8 cellular contexts compared by ENCODE assay signal in the genomic region with DNA sequence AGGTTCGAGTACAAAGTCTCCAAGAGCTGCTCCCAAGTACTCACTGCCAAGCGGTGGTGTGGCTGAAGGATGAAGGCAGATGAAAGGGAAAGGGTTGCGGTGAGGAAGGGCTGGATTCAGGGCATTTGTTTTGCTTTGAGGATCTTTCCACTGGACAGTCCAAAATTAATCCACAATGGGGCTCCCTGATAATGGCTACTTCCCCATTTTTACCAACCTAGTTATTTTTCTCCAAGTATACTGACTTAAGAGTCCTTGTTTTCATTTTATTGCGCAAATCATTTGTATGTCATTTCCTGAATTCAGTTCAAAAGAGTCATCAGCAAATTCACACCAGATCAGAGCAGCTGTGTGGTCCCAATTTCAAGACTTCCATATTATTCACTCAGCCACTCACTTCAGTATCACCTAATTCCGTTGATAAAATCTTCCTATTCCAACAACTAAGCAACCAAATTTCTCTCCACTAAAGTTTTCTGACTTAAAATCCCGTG. TPM values are rescaled to one million over a fixed set of nuclear protein-coding genes. Genes with fewer than 3 reads are reported as not detected.
DNase-seq lines count a peak whose midpoint lies in the region; ATAC-seq and TF ChIP-seq lines count a peak whose summit lies in the region.

No MANE protein-coding gene starts in this region.

- no peaks in the 10 kb centered on the region for H3K9me3 ChIP-seq in tibial nerve

- H3K36me3 ChIP-seq in brain microvascular endothelial cell (replicated peaks) (no peaks in the 10 kb centered on the region), tibial nerve (no peaks in the 10 kb centered on the region)

- TF ChIP-seq CTCF in AG10803 (conservative IDR thresholded peaks at IDR 0.05; ENCODE audit: low read length) (no peak), brain microvascular endothelial cell (IDR thresholded peaks at IDR 0.05; ENCODE audit: low read depth, low read length, missing control alignments) (no peak), tibial nerve (IDR thresholded peaks at IDR 0.05) (no peak)

- TF ChIP-seq POLR2A in tibial nerve (IDR thresholded peaks at IDR 0.05): no peak

- H3K4me3 ChIP-seq in AG10803 (ENCODE audit: low read length) (peak overlapping the region; percentile 81), brain microvascular endothelial cell (ENCODE audit: low read depth, low read length) (peak overlapping the region; percentile 81), tibial nerve (peak overlapping the region; percentile 23 to 81 (median 74))

- peak; percentile 80 for DNase-seq in AG10803 (ENCODE audit: low read depth)
- peak; percentile 60 for DNase-seq in LHCN-M2 (ENCODE audit: low read depth)
- no peak for DNase-seq in brain microvascular endothelial cell
- DNase-seq in left lobe of liver (ENCODE audit: low spot score): no peak
- no peak for DNase-seq in tibial nerve (ENCODE audit: low spot score in 2 of 2)
- DNase-seq in DMS114 treated with DMSO at 0.1 percent for 48 hours (lab: John Stamatoyannopoulos, UW; ENCODE audit: unreplicated experiment): no peak
- no peak for DNase-seq in stimulated activated CD4-positive, alpha-beta T cell treated with anti-CD3 and anti-CD28 coated beads, Interleukin-2, amount 100 ng/mL, for 48 hours
- DNase-seq in NK-92 (lab: John Stamatoyannopoulos, UW; ENCODE audit: unreplicated experiment): no peak

- WGBS in tibial nerve, 2 donors: 52 to 60% methylated on average over 6 of the region's 6 CpGs

- H3K4me1 ChIP-seq in tibial nerve: peaks cover 0 to 45% (median 13%) of the 10 kb centered on the region in 4 donors

- peak in 1 of 2 donors; percentile 52 for TF ChIP-seq EP300 in tibial nerve (IDR thresholded peaks at IDR 0.05)

- peak; percentile 49 for ATAC-seq in left lobe of liver

- in situ Hi-C loops in brain microvascular endothelial cell (cut with HindIII; ENCODE audit: low pct_ligation_motif_present, low sequenced_read_pairs): no loop called here

- no peaks in the 10 kb centered on the region for H3K27me3 ChIP-seq in brain microvascular endothelial cell (replicated peaks)
- H3K27me3 ChIP-seq in tibial nerve: no peaks in the 10 kb centered on the region

- H3K27ac ChIP-seq in brain microvascular endothelial cell (peak overlapping the region; percentile 45), tibial nerve (peak overlapping the region; percentile 84 to 90 (median 88))

RNA-seq across cellular contexts. Expression of gene SESTD1, which starts 0.5 kb away (rescaled TPM):
- 5.5 and 8.8 TPM in 2 replicates for total RNA-seq in LHCN-M2 (2014; rRNA removed)
- polyA plus RNA-seq in LHCN-M2 (2012): 12.9 TPM
- 16.7 TPM for total RNA-seq in left lobe of liver
- total RNA-seq in tibial nerve: 10 to 100 TPM; 62.1 to 82.4 (median 73.1) TPM

Comparison
In these comparisons a context has a peak if more than half of its experiments do, and no peak if none do; other contexts are left out.
1. DNase-seq: peak in AG10803 (single experiment) and LHCN-M2 (single experiment); none in brain microvascular endothelial cell (single experiment), left lobe of liver (single experiment), tibial nerve (0 of 2), DMS114 treated with DMSO at 0.1 percent for 48 hours (single experiment), stimulated activated CD4-positive, alpha-beta T cell treated with anti-CD3 and anti-CD28 coated beads, Interleukin-2, amount 100 ng/mL, for 48 hours (0 of 2) and NK-92 (single experiment).
2. Peak in every context shown above with its lines, with median percentiles within 50 percentile points of each other: H3K4me3 ChIP-seq.